Comparison of ENCODE assay signal across 12 cellular contexts in genomic region chr1:160453443-160453842, GRCh38. TPM values are rescaled to one million over a fixed set of nuclear protein-coding genes. Genes with fewer than 3 reads are reported as not detected.
DNase-seq lines count a peak whose midpoint lies in the region; ATAC-seq and TF ChIP-seq lines count a peak whose summit lies in the region.
"Had no signal": no experiment of that assay in that cellular context is flagged by ENCODE, and none has a peak within 500 bp of the region (broad histone marks: within the 10 kb centered on the region; RNA-seq: fewer than 3 reads in every experiment).

No MANE protein-coding gene starts in this region.

- H3K9me3 ChIP-seq in naive thymus-derived CD4-positive, alpha-beta T cell (ENCODE audit: control insufficient read depth in 2 of 3, low read length in 3 of 3): no peaks in the 10 kb centered on the region
- no peaks in the 10 kb centered on the region for H3K9me3 ChIP-seq in psoas muscle
- H3K9me3 ChIP-seq: neutrophil, suprapubic skin had no signal

- no peak for DNase-seq in activated T-cell treated with anti-CD3 and anti-CD28 coated beads, Interleukin-2, amount 50 U/mL, for 24 hours
- no peak for DNase-seq in activated T-cell treated with anti-CD3 and anti-CD28 coated beads, Interleukin-2, amount 50 U/mL, for 1 hour
- no peak for DNase-seq in naive thymus-derived CD4-positive, alpha-beta T cell
- no peak for DNase-seq in psoas muscle
- DNase-seq in effector CD8-positive, alpha-beta T cell (lab: John Stamatoyannopoulos, UW): no peak
- no peak for DNase-seq in SKM-1 treated with dmso at 0.1 percent for 144 hours (lab: John Stamatoyannopoulos, UW; ENCODE audit: unreplicated experiment)
- DNase-seq: kidney, NCI-H510A treated with DMSO at 0.1 percent for 48 hours had no signal

- H3K9me3 Mint-ChIP-seq in activated T-cell treated with anti-CD3 and anti-CD28 coated beads, Interleukin-2, amount 50 U/mL, for 24 hours: no peaks in the 10 kb centered on the region
- H3K9me3 Mint-ChIP-seq in naive thymus-derived CD4-positive, alpha-beta T cell: peaks cover 0 to 9% (median 0%) of the 10 kb centered on the region in 11 donors

- H3K4me1 Mint-ChIP-seq in activated T-cell treated with anti-CD3 and anti-CD28 coated beads, Interleukin-2, amount 50 U/mL, for 24 hours (ENCODE audit: low read depth): peaks cover 74% of the 10 kb centered on the region
- peaks cover 20 to 72% (median 60%) of the 10 kb centered on the region in 7 donors for H3K4me1 Mint-ChIP-seq in naive thymus-derived CD4-positive, alpha-beta T cell

- no peaks in the 10 kb centered on the region for H3K27me3 ChIP-seq in naive thymus-derived CD4-positive, alpha-beta T cell (ENCODE audit: control insufficient read depth in 2 of 2, insufficient read depth in 2 of 2, low read length in 2 of 2)
- no peaks in the 10 kb centered on the region for H3K27me3 ChIP-seq in psoas muscle (ENCODE audit: insufficient read depth in 3 of 3, low read length in 2 of 3)
- H3K27me3 ChIP-seq: neutrophil, suprapubic skin had no signal

- POLR2A ChIA-PET in naive thymus-derived CD4-positive, alpha-beta T cell (lab: Charles Lee): interaction anchor here (0.6 kb wide), 1 partner anchor 64 kb away, joined by 3 read pairs; no protein-coding TSS in a partner anchor

- ATAC-seq in GM21526 (IDR thresholded peaks at IDR 0.05; ENCODE audit: low FRiP score, unreplicated experiment) (peak; percentile 48), HG03460 (IDR thresholded peaks at IDR 0.05; ENCODE audit: unreplicated experiment) (peak; percentile 48), psoas muscle (no peak)
- peak; percentile 20 for ATAC-seq in naive thymus-derived CD4-positive, alpha-beta T cell

- H3K27me3 Mint-ChIP-seq in activated T-cell treated with anti-CD3 and anti-CD28 coated beads, Interleukin-2, amount 50 U/mL, for 24 hours: no peaks in the 10 kb centered on the region
- no peaks in the 10 kb centered on the region for H3K27me3 Mint-ChIP-seq in naive thymus-derived CD4-positive, alpha-beta T cell

- intact Hi-C loops in naive thymus-derived CD4-positive, alpha-beta T cell (cut with micrococcal nuclease): no loop called here
- intact Hi-C loops in psoas muscle (cut with DNase I): no loop called here

- H3K27ac ChIP-seq in naive thymus-derived CD4-positive, alpha-beta T cell (ENCODE audit: low read depth, low read length): no peak overlapping the region
- H3K27ac ChIP-seq in psoas muscle: no peak overlapping the region
- H3K27ac ChIP-seq: neutrophil, suprapubic skin had no signal

- H3K4me1 ChIP-seq in naive thymus-derived CD4-positive, alpha-beta T cell (ENCODE audit: control insufficient read depth in 2 of 2, insufficient read depth in 2 of 2, low read length in 2 of 2): peaks cover 12 to 24% of the 10 kb centered on the region in 2 donors
- H3K4me1 ChIP-seq in psoas muscle: no peaks in the 10 kb centered on the region
- H3K4me1 ChIP-seq: suprapubic skin had no signal

- no peaks in the 10 kb centered on the region for H3K36me3 ChIP-seq in naive thymus-derived CD4-positive, alpha-beta T cell (ENCODE audit: control insufficient read depth in 2 of 3, insufficient read depth in 3 of 3, low read length in 3 of 3)
- H3K36me3 ChIP-seq in psoas muscle (ENCODE audit: insufficient read depth in 1 of 2, low read depth in 1 of 2): no peaks in the 10 kb centered on the region
- H3K36me3 ChIP-seq: neutrophil, suprapubic skin had no signal

- CTCF ChIA-PET in naive thymus-derived CD4-positive, alpha-beta T cell (lab: Charles Lee): interaction anchor here (1.2 kb wide), 1 partner anchor 8 kb away, joined by 3 read pairs; no protein-coding TSS in a partner anchor

- TF ChIP-seq CTCF in psoas muscle (IDR thresholded peaks at IDR 0.05): no peak

- peak overlapping the region; percentile 95 for H3K27ac Mint-ChIP-seq in activated T-cell treated with anti-CD3 and anti-CD28 coated beads, Interleukin-2, amount 50 U/mL, for 24 hours
- peak overlapping the region in 7 of 9 donors; percentile 4 to 89 (median 36) for H3K27ac Mint-ChIP-seq in naive thymus-derived CD4-positive, alpha-beta T cell

- H3K4me3 Mint-ChIP-seq in activated T-cell treated with anti-CD3 and anti-CD28 coated beads, Interleukin-2, amount 50 U/mL, for 24 hours: peak overlapping the region; percentile 28
- peak overlapping the region in 5 of 10 donors; percentile 8 to 47 (median 19) for H3K4me3 Mint-ChIP-seq in naive thymus-derived CD4-positive, alpha-beta T cell

- WGBS in psoas muscle, 3 donors: 55 to 65% (median 57%) methylated on average over 7 of the region's 7 CpGs

- peaks cover 2% of the 10 kb centered on the region for H3K36me3 Mint-ChIP-seq in activated T-cell treated with anti-CD3 and anti-CD28 coated beads, Interleukin-2, amount 50 U/mL, for 24 hours (ENCODE audit: low read depth)
- peaks cover 0 to 18% (median 0%) of the 10 kb centered on the region in 5 donors for H3K36me3 Mint-ChIP-seq in naive thymus-derived CD4-positive, alpha-beta T cell

- peak overlapping the region; percentile 20 for H3K4me3 ChIP-seq in naive thymus-derived CD4-positive, alpha-beta T cell (ENCODE audit: low read length)
- no peak overlapping the region for H3K4me3 ChIP-seq in psoas muscle
- H3K4me3 ChIP-seq: suprapubic skin had no signal

RNA-seq across cellular contexts. Expression of gene VANGL2, which starts 53.1 kb away (rescaled TPM):
- total RNA-seq in naive thymus-derived CD4-positive, alpha-beta T cell: under 1 TPM in 2 of 5 experiments, not detected in 3; 0.05 to 0.13 TPM
- not detected for polyA plus RNA-seq in naive thymus-derived CD4-positive, alpha-beta T cell
- under 1 TPM; 0.44 to 0.94 (median 0.68) TPM for total RNA-seq in psoas muscle
- polyA plus RNA-seq in psoas muscle: under 1 TPM; 0.18 to 0.32 (median 0.27) TPM

Comparison
In these comparisons a context has a peak if more than half of its experiments do, and no peak if none do; other contexts are left out.
1. ATAC-seq: peak in GM21526 (single experiment), HG03460 (single experiment) and naive thymus-derived CD4-positive, alpha-beta T cell (single experiment); none in psoas muscle (0 of 4).